ENCODE assay signal across 5 cellular contexts in genomic region chr11:66253081-66253480, GRCh38. TPM values are rescaled to one million over a fixed set of nuclear protein-coding genes. Genes with fewer than 3 reads are reported as not detected.
"Had no signal": no experiment of that assay in that cellular context is flagged by ENCODE, and none has a peak within 500 bp of the region (broad histone marks: within the 10 kb centered on the region; RNA-seq: fewer than 3 reads in every experiment).

No MANE protein-coding gene starts in this region.

RNA-seq across cellular contexts. Expression of gene CNIH2, which starts 24.9 kb away (rescaled TPM):
- total RNA-seq: left cardiac atrium, left ventricle myocardium inferior, tibial nerve had no signal

RNA-seq across cellular contexts. Expression of gene TMEM151A, which starts 38.6 kb away (rescaled TPM):
- total RNA-seq: esophagus squamous epithelium, left ventricle myocardium inferior, lower lobe of right lung, tibial nerve had no signal
